ENCODE assay signal across 8 cellular contexts in genomic region chr6:96391776-96392175, GRCh38.
DNase-seq lines count a peak whose midpoint lies in the region; ATAC-seq, FAIRE-seq and TF ChIP-seq lines count a peak whose summit lies in the region.

No MANE protein-coding gene starts in this region.

- H3K9ac ChIP-seq in NT2/D1 (ENCODE audit: insufficient read length, low read depth), result no peak overlapping the region

- peak; percentile 71 for FAIRE-seq in islet of Langerhans (lab: Jason Lieb, UNC)

- no peak overlapping the region for H3K4me3 ChIP-seq in GM12865 (ENCODE audit: low read depth, low read length)
- no peak overlapping the region for H3K4me3 ChIP-seq in NT2/D1 (ENCODE audit: insufficient read length, low read depth)

- H3K27me3 ChIP-seq in NT2/D1 (ENCODE audit: insufficient read depth, insufficient read length), result no peaks in the 10 kb centered on the region

- H3K4me1 ChIP-seq in NT2/D1 (ENCODE audit: insufficient read depth, insufficient read length), result no peaks in the 10 kb centered on the region

- DNase-seq in GM12865 (ENCODE audit: low read depth) (peak; percentile 34), NT2/D1 (ENCODE audit: low read depth, low spot score) (peak; percentile 36), GF-D8 (lab: John Stamatoyannopoulos, UW) (no peak)

- TF ChIP-seq CTCF in GM12865 (IDR thresholded peaks at IDR 0.05; ENCODE audit: insufficient read depth, low read depth, low read length, missing control alignments), result no peak

- no peaks in the 10 kb centered on the region for H3K36me3 ChIP-seq in NT2/D1 (ENCODE audit: insufficient read depth, insufficient read length, low read length)

- ATAC-seq in HG03520 (IDR thresholded peaks at IDR 0.05; ENCODE audit: unreplicated experiment), result peak; percentile 60
- ATAC-seq in HG02870 (IDR thresholded peaks at IDR 0.05; ENCODE audit: unreplicated experiment), result no peak
- no peak for ATAC-seq in esophagus mucosa
- ATAC-seq in GM21619 (IDR thresholded peaks at IDR 0.05; ENCODE audit: unreplicated experiment), result no peak

- no peaks in the 10 kb centered on the region for H3K9me3 ChIP-seq in NT2/D1 (ENCODE audit: insufficient read depth, low read length)
